15 cellular contexts compared by ENCODE assay signal in the genomic region with DNA sequence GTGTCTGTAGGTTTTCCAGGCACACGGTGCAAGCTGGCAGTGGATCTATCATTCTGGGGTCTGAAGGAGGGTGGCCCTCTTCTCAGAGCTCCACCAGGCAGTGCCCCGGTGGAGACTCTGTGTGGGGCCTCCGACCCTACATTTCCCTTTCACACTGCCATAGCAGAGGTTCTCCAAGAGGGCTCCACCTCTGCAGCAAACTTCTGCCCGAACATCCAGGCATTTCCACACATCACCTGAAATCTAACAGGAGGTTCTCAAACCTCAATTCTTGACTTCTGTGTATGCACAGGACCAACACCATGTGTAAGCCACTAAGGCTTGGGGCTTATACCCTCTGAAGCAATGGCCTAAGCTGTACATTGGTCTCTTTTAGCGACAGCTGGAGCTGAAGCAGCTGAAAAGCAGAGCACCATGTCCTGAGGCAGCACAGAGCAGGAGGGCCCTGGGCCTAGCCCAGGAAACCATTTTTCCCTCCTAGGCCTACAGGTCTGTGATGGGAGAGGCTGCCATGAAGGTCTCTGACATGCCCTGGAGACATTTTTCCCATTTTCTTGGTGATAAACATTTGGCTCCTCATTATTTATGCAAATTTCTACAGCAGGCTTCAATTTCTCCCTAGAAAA.
"Had no signal": no experiment of that assay in that cellular context is flagged by ENCODE, and none has a peak within 500 bp of the region (broad histone marks: within the 10 kb centered on the region; RNA-seq: fewer than 3 reads in every experiment).

No MANE protein-coding gene starts in this region.

- DNase-seq: activated CD4-positive, alpha-beta T cell treated with anti-CD3 and anti-CD28 coated beads, Interleukin-2, amount 10 ng/mL, durations not matched to agents 24 days and 14 days; activated CD4-positive, CD25-positive, alpha-beta regulatory T cell; activated effector memory CD4-positive, alpha-beta T cell treated with anti-CD3 and anti-CD28 coated beads, Interleukin-2, amount 50 U/mL, for 16 hours; activated T-cell treated with anti-CD3 and anti-CD28 coated beads, Interleukin-2, amount 50 U/mL, for 24 hours; effector memory CD4-positive, alpha-beta T cell; foreskin keratinocyte; glutamatergic neuron; hypothalamus; kidney glomerular epithelial cell; nephron progenitor cell; psoas muscle; spleen; stimulated activated naive CD8-positive, alpha-beta T cell treated with anti-CD3 and anti-CD28 coated beads, Interleukin-15, amount 100 ng/mL, for 72 hours; upper lobe of left lung had no signal

- ATAC-seq: foreskin keratinocyte, psoas muscle, sciatic nerve had no signal

- H3K27ac ChIP-seq: foreskin keratinocyte, psoas muscle, spleen, upper lobe of left lung had no signal

- H3K27me3 ChIP-seq: foreskin keratinocyte, upper lobe of left lung had no signal

- H3K4me1 ChIP-seq: foreskin keratinocyte, psoas muscle, upper lobe of left lung had no signal

- H3K36me3 ChIP-seq: spleen, upper lobe of left lung had no signal

- H3K4me3 ChIP-seq: psoas muscle, spleen, upper lobe of left lung had no signal
